ENCODE assay signal across 31 cellular contexts in the genomic region with DNA sequence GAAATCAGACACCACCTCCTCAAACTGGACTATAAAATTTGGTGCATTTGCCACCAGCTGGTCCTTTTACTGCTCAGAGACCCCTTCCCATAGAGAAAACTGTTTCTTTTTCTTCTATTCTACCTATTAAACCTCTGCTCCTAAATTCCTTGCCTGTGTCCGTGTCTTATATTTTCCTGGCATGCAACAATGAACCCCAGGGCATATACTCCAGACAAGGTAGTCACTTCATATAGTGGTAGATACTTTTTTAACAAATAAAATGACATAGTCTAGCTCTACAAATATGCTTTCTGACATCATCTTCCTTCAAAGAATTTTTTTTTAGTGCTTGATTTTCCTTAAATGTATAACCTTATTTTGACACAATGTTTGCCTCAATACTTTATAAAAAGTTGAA.
"Had no signal": no experiment of that assay in that cellular context is flagged by ENCODE, and none has a peak within 500 bp of the region (broad histone marks: within the 10 kb centered on the region; RNA-seq: fewer than 3 reads in every experiment).

No MANE protein-coding gene starts in this region.

- H3K36me3 ChIP-seq: adrenal gland, ascending aorta, brain microvascular endothelial cell, breast epithelium, cardiac muscle cell had no signal

- H3K27me3 ChIP-seq: adrenal gland, ascending aorta, body of pancreas, brain microvascular endothelial cell, breast epithelium, cardiac muscle cell had no signal

- H3K4me1 ChIP-seq: adrenal gland, ascending aorta, body of pancreas, breast epithelium had no signal

- H3K27ac ChIP-seq: adrenal gland, ascending aorta, body of pancreas, brain microvascular endothelial cell, breast epithelium, cardiac muscle cell had no signal

- DNase-seq: activated effector memory CD4-positive, alpha-beta T cell treated with anti-CD3 and anti-CD28 coated beads, Interleukin-2, amount 50 U/mL, for 16 hours; activated effector memory CD4-positive, alpha-beta T cell treated with Interleukin-2 at 50 U/mL for 16 hours; activated gamma-delta T cell; activated gamma-delta T cell treated with Interleukin-2 at 50 U/mL for 16 hours; activated naive CD4-positive, alpha-beta T cell; activated naive CD4-positive, alpha-beta T cell treated with anti-CD3 and anti-CD28 coated beads for 36 hours; activated naive CD4-positive, alpha-beta T cell treated with anti-CD3 and anti-CD28 coated beads, Interleukin-2, amount 10 ng/mL, durations not matched to agents 7 days and 5 days; activated naive CD4-positive, alpha-beta T cell treated with anti-CD3 and anti-CD28 coated beads, Interleukin-2, amount 50 U/mL, for 16 hours; activated naive CD4-positive, alpha-beta T cell treated with Interleukin-2 at 50 U/mL for 16 hours; activated naive CD8-positive, alpha-beta T cell treated with anti-CD3 and anti-CD28 coated beads for 36 hours; activated naive CD8-positive, alpha-beta T cell treated with anti-CD3 and anti-CD28 coated beads, Interleukin-2, amount 10 ng/mL, durations not matched to agents 7 days and 5 days; activated naive CD8-positive, alpha-beta T cell treated with anti-CD3 and anti-CD28 coated beads, Interleukin-2, amount 50 U/mL, for 24 hours; activated T-cell treated with anti-CD3 and anti-CD28 coated beads for 4 hours; activated T-cell treated with anti-CD3 and anti-CD28 coated beads, Interleukin-2, amount 50 U/mL, for 1 hour; activated T-cell treated with anti-CD3 and anti-CD28 coated beads, Interleukin-2, amount 50 U/mL, for 24 hours; activated T-cell treated with anti-CD3 and anti-CD28 coated beads, Interleukin-2, amount 50 U/mL, for 4 hours; activated T-cell treated with anti-CD3 and anti-CD28 coated beads, Interleukin-2, amount 50 U/mL, for 48 hours; activated T-cell treated with anti-CD3 and anti-CD28 coated beads, Interleukin-2, amount 50 U/mL, for 72 hours; adrenal gland; amniotic stem cell; amygdala; anterior cingulate cortex; aorta; body of pancreas; brain microvascular endothelial cell; caudate nucleus; central memory CD4-positive, alpha-beta T cell; cerebellar nuclear complex had no signal

- H3K9me3 ChIP-seq: adrenal gland, body of pancreas, breast epithelium had no signal

- H3K4me3 ChIP-seq: adrenal gland, ascending aorta, body of pancreas, breast epithelium, cardiac muscle cell had no signal
